26 cellular contexts compared by ENCODE assay signal in the genomic region with DNA sequence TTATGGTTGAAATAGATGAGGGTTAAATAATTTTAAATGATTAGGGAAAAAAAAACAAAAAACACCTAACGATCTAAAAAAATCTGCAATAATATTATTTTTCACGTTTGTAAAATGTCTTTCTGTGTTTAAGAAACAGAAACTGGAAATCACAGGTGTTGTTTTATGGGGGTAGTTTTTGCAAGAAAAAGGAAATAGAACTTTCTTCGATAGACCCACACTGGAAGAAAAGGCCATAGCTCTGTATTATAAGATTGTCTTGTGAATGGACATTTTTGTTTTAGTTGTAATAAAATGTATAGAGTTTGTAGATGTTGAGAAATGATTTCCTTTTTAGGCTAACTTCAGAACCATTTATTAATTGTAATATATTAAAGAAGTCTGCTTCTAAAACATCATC. TPM values are rescaled to one million over a fixed set of nuclear protein-coding genes. Genes with fewer than 3 reads are reported as not detected.
DNase-seq lines count a peak whose midpoint lies in the region; ATAC-seq and TF ChIP-seq lines count a peak whose summit lies in the region.
"Had no signal": no experiment of that assay in that cellular context is flagged by ENCODE, and none has a peak within 500 bp of the region (broad histone marks: within the 10 kb centered on the region; RNA-seq: fewer than 3 reads in every experiment).

No MANE protein-coding gene starts in this region.

- H3K4me3 Mint-ChIP-seq in naive B cell, result peak overlapping the region; percentile 37 to 85 (median 70)
- H3K4me3 Mint-ChIP-seq: activated T-helper 17 cell treated with anti-CD3 and anti-CD28 coated beads, Interleukin-2, amount 50 U/mL, for 72 hours had no signal

- peak overlapping the region; percentile 37; the same call in 1 of the 2 replicates for H3K4me2 ChIP-seq in MM.1S (ENCODE audit: low read depth, low read length)
- H3K4me2 ChIP-seq: hepatocyte had no signal

- TF ChIP-seq CTCF in GM06990 (IDR thresholded peaks at IDR 0.05; ENCODE audit: insufficient read depth, low read length, poor library complexity, severe bottlenecking), result no peak
- no peak for TF ChIP-seq CTCF in MM.1S (IDR thresholded peaks at IDR 0.05; ENCODE audit: low read length)

- peak overlapping the region; percentile 51 to 97 (median 85) for H3K27ac Mint-ChIP-seq in naive B cell
- H3K27ac Mint-ChIP-seq: activated naive CD4-positive, alpha-beta T cell treated with anti-CD3 and anti-CD28 coated beads, Interleukin-2, amount 50 U/mL, for 72 hours had no signal

- H3K4me3 ChIP-seq in GM06990 (replicated peaks; ENCODE audit: low read depth, low read length) (peak overlapping the region; percentile 22; the same call in 1 of the 2 replicates), MM.1S (ENCODE audit: low read length) (no peak overlapping the region)
- H3K4me3 ChIP-seq: colonic mucosa, esophagus muscularis mucosa, hepatocyte had no signal

- no peak overlapping the region; the same call in 1 of the 2 replicates for H3K27ac ChIP-seq in MM.1S (ENCODE audit: low read length)
- H3K27ac ChIP-seq: C4-2B, esophagus muscularis mucosa, hepatocyte, KMS-11 had no signal

- H3K9me3 ChIP-seq in MM.1S (replicated peaks; ENCODE audit: insufficient read depth, low read length), result no peaks in the 10 kb centered on the region
- H3K9me3 ChIP-seq: colonic mucosa, esophagus muscularis mucosa had no signal

- H3K36me3 ChIP-seq in GM06990 (ENCODE audit: control insufficient read depth, insufficient read depth, low read length), result no peaks in the 10 kb centered on the region
- no peaks in the 10 kb centered on the region for H3K36me3 ChIP-seq in MM.1S (replicated peaks; ENCODE audit: insufficient read depth, low read length)
- H3K36me3 ChIP-seq: colonic mucosa, esophagus muscularis mucosa had no signal

- peaks cover 28% of the 10 kb centered on the region for H3K4me1 ChIP-seq in MM.1S (ENCODE audit: low read length)
- H3K4me1 ChIP-seq: colonic mucosa had no signal

- no peak overlapping the region for H2AFZ ChIP-seq in MM.1S (ENCODE audit: low read length)
- H2AFZ ChIP-seq: hepatocyte had no signal

- H3F3A ChIP-seq in MM.1S (ENCODE audit: insufficient read depth, low read length), result peaks cover 14% of the 10 kb centered on the region; the same call in 1 of the 2 replicates

- peaks cover 0 to 3% (median 0%) of the 10 kb centered on the region in 7 donors for H3K9me3 Mint-ChIP-seq in naive B cell
- H3K9me3 Mint-ChIP-seq: activated T-helper 17 cell treated with anti-CD3 and anti-CD28 coated beads, Interleukin-2, amount 50 U/mL, for 72 hours had no signal

- H3K9ac ChIP-seq in MM.1S (ENCODE audit: low read length), result no peak overlapping the region
- H3K9ac ChIP-seq: KMS-11 had no signal

- H4K20me1 ChIP-seq in MM.1S (ENCODE audit: insufficient read depth, low read length), result no peaks in the 10 kb centered on the region

- H3K27me3 ChIP-seq in GM06990 (replicated peaks; ENCODE audit: control insufficient read depth, insufficient read depth, low read length) (no peaks in the 10 kb centered on the region), MM.1S (replicated peaks; ENCODE audit: insufficient read depth, low read length) (no peaks in the 10 kb centered on the region)
- H3K27me3 ChIP-seq: colonic mucosa, esophagus muscularis mucosa, hepatocyte had no signal

- DNase-seq in GM06990 (ENCODE audit: extremely low read depth, insufficient read length) (no peak), MM.1S (peak; percentile 26), naive B cell (peak; percentile 43), NCI-H187 treated with DMSO at 0.1 percent for 48 hours (lab: John Stamatoyannopoulos, UW) (no peak), NCI-H524 (lab: John Stamatoyannopoulos, UW) (no peak), HuH-7 (ENCODE audit: low spot score) (no peak)
- DNase-seq: activated CD4-positive, alpha-beta T cell treated with anti-CD3 and anti-CD28 coated beads, Interleukin-2, amount 50 U/mL, for 4 hours; anterior cingulate cortex; Calu3; colonic mucosa; foreskin melanocyte; GOT3; MV-4-11; NCI-H187; NCI-H748 treated with DMSO at 0.1 percent for 48 hours; occipital lobe; stimulated activated CD4-positive, alpha-beta T cell treated with anti-CD3 and anti-CD28 coated beads, Interleukin-1b, Interleukin-23, amount 100 ng/mL, for 48 hours; T1000 had no signal

- no peaks in the 10 kb centered on the region for H3K36me3 Mint-ChIP-seq in naive B cell

- H3K79me2 ChIP-seq in MM.1S (ENCODE audit: low read length), result peaks cover 84% of the 10 kb centered on the region

- ATAC-seq in GM19468 (IDR thresholded peaks at IDR 0.05; ENCODE audit: extremely low read depth, unreplicated experiment), result peak; percentile 27
- peak; percentile 56 to 60 for ATAC-seq in naive B cell (ENCODE audit: low read depth in 2 of 2)
- ATAC-seq: activated naive CD4-positive, alpha-beta T cell treated with anti-CD3 and anti-CD28 coated beads, Interleukin-2, amount 50 U/mL, for 72 hours; activated T-helper 17 cell treated with anti-CD3 and anti-CD28 coated beads, Interleukin-2, amount 50 U/mL, for 72 hours; left lobe of liver had no signal

- no peaks in the 10 kb centered on the region for H3K27me3 Mint-ChIP-seq in naive B cell
- H3K27me3 Mint-ChIP-seq: activated T-helper 17 cell treated with anti-CD3 and anti-CD28 coated beads, Interleukin-2, amount 50 U/mL, for 72 hours had no signal

- peaks cover 56 to 86% (median 75%) of the 10 kb centered on the region in 3 donors for H3K4me1 Mint-ChIP-seq in naive B cell

- no peaks in the 10 kb centered on the region for H3K9me2 ChIP-seq in MM.1S (replicated peaks; ENCODE audit: insufficient read depth, low read length)

RNA-seq across cellular contexts. Expression of a gene that starts 5.5 kb away (rescaled TPM):
- 100 to 1,000 TPM in 4 of 6 donors, 10 to 100 TPM in 2; 92.2 to 123 (median 109) TPM for polyA plus RNA-seq in naive B cell (ENCODE audit: low read depth in 6 of 6)

Comparison
In these comparisons a context has a peak if more than half of its experiments do, and no peak if none do; other contexts are left out.
1. DNase-seq: peak in MM.1S (single experiment) and naive B cell (single experiment); none in GM06990 (single experiment), NCI-H187 treated with DMSO at 0.1 percent for 48 hours (single experiment), NCI-H524 (0 of 2) and HuH-7 (single experiment).